In the genomic region with DNA sequence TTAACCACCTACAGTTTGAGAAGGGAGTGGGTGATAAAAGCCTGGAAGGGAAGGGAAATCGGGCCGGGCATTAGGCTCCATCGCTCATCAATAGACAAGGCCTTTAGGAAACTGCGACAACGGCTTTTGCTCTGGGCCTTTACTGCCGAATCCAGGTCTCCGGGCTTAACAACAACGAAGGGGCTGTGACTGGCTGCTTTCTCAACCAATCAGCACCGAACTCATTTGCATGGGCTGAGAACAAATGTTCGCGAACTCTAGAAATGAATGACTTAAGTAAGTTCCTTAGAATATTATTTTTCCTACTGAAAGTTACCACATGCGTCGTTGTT, we compare ENCODE assay signal across 8 cellular contexts. TPM values are rescaled to one million over a fixed set of nuclear protein-coding genes. Genes with fewer than 3 reads are reported as not detected.
DNase-seq lines count a peak whose midpoint lies in the region; ATAC-seq, FAIRE-seq and TF ChIP-seq lines count a peak whose summit lies in the region.

No MANE protein-coding gene starts in this region.

- no peaks in the 10 kb centered on the region for H3K27me3 ChIP-seq in ACC112 (ENCODE audit: insufficient read depth, low read length)
- no peaks in the 10 kb centered on the region for H3K27me3 ChIP-seq in WERI-Rb-1 (ENCODE audit: insufficient read depth, low read depth, severe bottlenecking)
- H3K27me3 ChIP-seq in small intestine (ENCODE audit: control insufficient read depth in 2 of 2, insufficient read depth in 2 of 2, low read length in 2 of 2), result no peaks in the 10 kb centered on the region

- FAIRE-seq in small intestine (lab: Jason Lieb, UNC), result no peak

- ATAC-seq in GM18873 (IDR thresholded peaks at IDR 0.05; ENCODE audit: low FRiP score, unreplicated experiment) (peak; percentile 7), HG03159 (IDR thresholded peaks at IDR 0.05; ENCODE audit: unreplicated experiment) (peak; percentile 27)

- DNase-seq in NCI-H2227 (lab: John Stamatoyannopoulos, UW; ENCODE audit: unreplicated experiment) (peak; percentile 87), WERI-Rb-1 (peak; percentile 87), cerebellum (ENCODE audit: low spot score) (peak; percentile 96), islet precursor cell (peak; percentile 96), small intestine (peak; percentile 92)

- peaks cover 16% of the 10 kb centered on the region for H3K4me1 ChIP-seq in ACC112 (ENCODE audit: control insufficient read depth, insufficient read depth, low read length, unreplicated experiment)
- peaks cover 5 to 6% of the 10 kb centered on the region in 2 donors for H3K4me1 ChIP-seq in small intestine (ENCODE audit: control insufficient read depth in 2 of 2, insufficient read depth in 1 of 2, low read depth in 1 of 2, low read length in 1 of 2)

- no peaks in the 10 kb centered on the region for H3K9me3 ChIP-seq in WERI-Rb-1 (ENCODE audit: severe bottlenecking)
- H3K9me3 ChIP-seq in small intestine (ENCODE audit: control insufficient read depth, low read depth), result no peaks in the 10 kb centered on the region

- WGBS in small intestine, 3 donors, result 0 to 1% (median 1%) methylated on average over 13 of the region's 13 CpGs

- TF ChIP-seq CTCF in WERI-Rb-1 (IDR thresholded peaks at IDR 0.05; ENCODE audit: low read depth, low read length), result no peak

- no peak overlapping the region for H2AFZ ChIP-seq in ACC112 (ENCODE audit: low read length, unreplicated experiment)

- H3K79me2 ChIP-seq in ACC112 (ENCODE audit: control insufficient read depth, insufficient read depth, low read length, unreplicated experiment), result peaks cover 3% of the 10 kb centered on the region

- H3K4me3 ChIP-seq in ACC112 (ENCODE audit: low read depth, low read length) (peak overlapping the region; percentile 83; the same call in 1 of the 2 replicates), WERI-Rb-1 (ENCODE audit: low read depth, low read length) (peak overlapping the region; percentile 74), small intestine (ENCODE audit: low read depth in 1 of 2, low read length in 2 of 2) (no peak overlapping the region)

- H3K36me3 ChIP-seq in ACC112 (ENCODE audit: insufficient read depth, low read length) (no peaks in the 10 kb centered on the region), WERI-Rb-1 (peaks cover 50% of the 10 kb centered on the region), small intestine (ENCODE audit: control insufficient read depth in 2 of 2, insufficient read depth in 2 of 2, low read length in 2 of 2) (peaks cover 0 to 2% of the 10 kb centered on the region in 2 donors)

- H3K27ac ChIP-seq in ACC112 (ENCODE audit: low read depth, low read length) (peak overlapping the region; percentile 92), WERI-Rb-1 (peak overlapping the region; percentile 97), small intestine (ENCODE audit: low read depth in 1 of 2, low read length in 1 of 2) (peak overlapping the region; percentile 94 to 99)

RNA-seq across cellular contexts. Expression of a gene that starts 0.3 kb away (rescaled TPM):
- not detected for total RNA-seq in cerebellum
- polyA plus RNA-seq in small intestine, result not detected

RNA-seq across cellular contexts. Expression of a gene that starts 0.5 kb away (rescaled TPM):
- total RNA-seq in cerebellum, result 131 TPM
- 100 to 1,000 TPM; 185 to 379 (median 361) TPM for polyA plus RNA-seq in small intestine

RNA-seq across cellular contexts. Expression of a gene that starts 7.8 kb away (rescaled TPM):
- total RNA-seq in cerebellum, result 2.9 TPM
- polyA plus RNA-seq in small intestine, result 10 to 100 TPM; 40.7 to 81.1 (median 76.7) TPM

RNA-seq across cellular contexts. Expression of a gene that starts 15.6 kb away (rescaled TPM):
- total RNA-seq in cerebellum, result 16.2 TPM
- polyA plus RNA-seq in small intestine, result 10 to 100 TPM; 34.0 to 50.6 (median 41.8) TPM

RNA-seq across cellular contexts. Expression of a gene that starts 27.1 kb away (rescaled TPM):
- 74.0 TPM for total RNA-seq in cerebellum
- 100 to 1,000 TPM; 165 to 311 (median 210) TPM for polyA plus RNA-seq in small intestine

Comparison
In these comparisons a context has a peak if more than half of its experiments do, and no peak if none do; other contexts are left out.
1. H3K4me3 ChIP-seq: peak in ACC112 (single experiment) and WERI-Rb-1 (single experiment); none in small intestine (0 of 2).
2. Peak in every context shown above with its lines, with median percentiles within 50 percentile points of each other: H3K27ac ChIP-seq and DNase-seq.